In genomic region chr16:81633680-81634379, GRCh38 we compare ENCODE assay signal across 11 cellular contexts.
DNase-seq lines count a peak whose midpoint lies in the region; TF ChIP-seq lines count a peak whose summit lies in the region.
"Had no signal": no experiment of that assay in that cellular context is flagged by ENCODE, and none has a peak within 500 bp of the region (broad histone marks: within the 10 kb centered on the region; RNA-seq: fewer than 3 reads in every experiment).

No MANE protein-coding gene starts in this region.

- POLR2A ChIA-PET in SK-N-SH (lab: Yijun Ruan, JAX) = no interaction called here

- no peak for DNase-seq in breast epithelium (ENCODE audit: low spot score in 2 of 2)
- DNase-seq in mammary epithelial cell = no peak
- no peak for DNase-seq in activated naive CD8-positive, alpha-beta T cell treated with anti-CD3 and anti-CD28 coated beads for 36 hours
- DNase-seq in mesendoderm = no peak
- DNase-seq in type B pancreatic cell (ENCODE audit: extremely low spot score, unreplicated experiment) = no peak
- DNase-seq in activated effector memory CD4-positive, alpha-beta T cell treated with Interleukin-2 at 50 U/mL for 16 hours = no peak
- no peak for DNase-seq in SK-N-SH
- no peak for DNase-seq in DMS114 treated with DMSO at 0.1 percent for 48 hours (lab: John Stamatoyannopoulos, UW; ENCODE audit: unreplicated experiment)
- DNase-seq: activated CD8-positive, alpha-beta memory T cell treated with anti-CD3 and anti-CD28 coated beads, Interleukin-2, amount 50 U/mL, for 4 hours; kidney glomerular epithelial cell; NCI-H2029 had no signal

- H3K4me3 ChIP-seq in breast epithelium = no peak overlapping the region
- H3K4me3 ChIP-seq in mammary epithelial cell (replicated peaks in 1 of 3; ENCODE audit: insufficient read depth in 1 of 3, low read depth in 2 of 3, low read length in 3 of 3) = no peak overlapping the region
- H3K4me3 ChIP-seq in mesendoderm (ENCODE audit: low read length) = no peak overlapping the region
- H3K4me3 ChIP-seq in SK-N-SH (ENCODE audit: low read depth in 2 of 2, low read length in 1 of 2) = no peak overlapping the region

- no TSS peak for BruUV-seq in mammary epithelial cell (replicated peaks; lab: Mats Ljungman, UMichigan)

- H3K36me3 Mint-ChIP-seq in activated naive CD8-positive, alpha-beta T cell treated with anti-CD3 and anti-CD28 coated beads for 36 hours = no peaks in the 10 kb centered on the region
- no peaks in the 10 kb centered on the region for H3K36me3 Mint-ChIP-seq in type B pancreatic cell

- peak overlapping the region; percentile 46 for H3K27ac Mint-ChIP-seq in activated naive CD8-positive, alpha-beta T cell treated with anti-CD3 and anti-CD28 coated beads for 36 hours
- peak overlapping the region; percentile 89 for H3K27ac Mint-ChIP-seq in type B pancreatic cell

- H3K27me3 ChIP-seq in breast epithelium = no peaks in the 10 kb centered on the region
- no peaks in the 10 kb centered on the region for H3K27me3 ChIP-seq in mammary epithelial cell (ENCODE audit: insufficient read depth, low read length)
- no peaks in the 10 kb centered on the region for H3K27me3 ChIP-seq in mesendoderm (ENCODE audit: insufficient read depth, low read length, poor library complexity)
- no peaks in the 10 kb centered on the region for H3K27me3 ChIP-seq in SK-N-SH (ENCODE audit: insufficient read depth)

- no peaks in the 10 kb centered on the region for H3F3A ChIP-seq in SK-N-SH (replicated peaks; ENCODE audit: insufficient read depth)

- no peak overlapping the region for H4K8ac ChIP-seq in mesendoderm (ENCODE audit: low read depth, low read length)

- H3K18ac ChIP-seq in mesendoderm (ENCODE audit: low read length) = peak overlapping the region; percentile 54

- H3K27me3 Mint-ChIP-seq in activated naive CD8-positive, alpha-beta T cell treated with anti-CD3 and anti-CD28 coated beads for 36 hours = no peaks in the 10 kb centered on the region
- no peaks in the 10 kb centered on the region for H3K27me3 Mint-ChIP-seq in type B pancreatic cell

- no peak overlapping the region for H3K4me3 Mint-ChIP-seq in activated naive CD8-positive, alpha-beta T cell treated with anti-CD3 and anti-CD28 coated beads for 36 hours
- peak overlapping the region; percentile 34 for H3K4me3 Mint-ChIP-seq in type B pancreatic cell

- H3K23ac ChIP-seq in mesendoderm (ENCODE audit: low read length) = peak overlapping the region; percentile 73

- dilution Hi-C loops in mammary epithelial cell (cut with HindIII; ENCODE audit: low sequenced_read_pairs) = loop anchor here (5.0 kb wide), 2 partner anchors 33 to 88 kb away; no protein-coding TSS in a partner anchor

- no peak overlapping the region for H2AK5ac ChIP-seq in mesendoderm (ENCODE audit: low read length)

- H3K79me2 ChIP-seq in mammary epithelial cell (ENCODE audit: insufficient read depth, low read length) (peaks cover 76% of the 10 kb centered on the region), mesendoderm (ENCODE audit: control insufficient read depth, insufficient read depth, low read length) (peaks cover 6% of the 10 kb centered on the region), SK-N-SH (ENCODE audit: insufficient read depth) (no peaks in the 10 kb centered on the region)

- 87% methylated on average over 8 of the region's 8 CpGs for WGBS in mammary epithelial cell (ENCODE audit: low coverage, missing lambda C conversion rate)
- no CpG with 5 or more reads among the region's 8 CpGs for WGBS in mesendoderm (ENCODE audit: extremely low coverage, insufficient coverage, low lambda C conversion rate)
- 71% methylated on average over 8 of the region's 8 CpGs for WGBS in SK-N-SH (ENCODE audit: low lambda C conversion rate)

- in situ Hi-C loops in mammary epithelial cell (cut with MboI; ENCODE audit: low sequenced_read_pairs in 2 of 2) = no loop called here

- peak overlapping the region; percentile 70 for H3K56ac ChIP-seq in mesendoderm (ENCODE audit: low read length)

- TF ChIP-seq EP300 in SK-N-SH (IDR thresholded peaks at IDR 0.05; ENCODE audit: borderline replicate concordance in 1 of 2, low read depth in 1 of 2, low read length in 1 of 2) = no peak

- H3K4me2 ChIP-seq in mammary epithelial cell (ENCODE audit: insufficient read depth, low read depth, low read length) (no peak overlapping the region), mesendoderm (ENCODE audit: low read length) (no peak overlapping the region), SK-N-SH (no peak overlapping the region)

- no peak overlapping the region for H2BK15ac ChIP-seq in mesendoderm (replicated peaks; ENCODE audit: low read depth)

- H3K36me3 ChIP-seq in breast epithelium (no peaks in the 10 kb centered on the region), mammary epithelial cell (ENCODE audit: insufficient read depth, low read length) (peaks cover 3% of the 10 kb centered on the region), mesendoderm (ENCODE audit: control insufficient read depth, insufficient read depth, low read length) (no peaks in the 10 kb centered on the region), SK-N-SH (replicated peaks in 1 of 2; ENCODE audit: control insufficient read depth in 1 of 2, insufficient read depth in 2 of 2, low read length in 1 of 2) (no peaks in the 10 kb centered on the region)

- CTCF ChIA-PET in mammary epithelial cell (lab: Charles Lee; ENCODE audit: low non-redundant PET) (no interaction called here), SK-N-SH (lab: Yijun Ruan, JAX) (interaction anchor here (0.6 to 1.6 kb wide), 4 partner anchors 10 to 64 kb away, joined by 3 to 4 read pairs (median 3); no protein-coding TSS in a partner anchor)

- TF ChIP-seq CTCF in breast epithelium (IDR thresholded peaks at IDR 0.05) (no peak), mammary epithelial cell (conservative IDR thresholded peaks at IDR 0.05 in 1 of 2, IDR thresholded peaks at IDR 0.05 in 1 of 2; ENCODE audit: extremely low read depth in 1 of 2, insufficient read depth in 1 of 2, low read depth in 1 of 2, low read length in 2 of 2) (no peak), type B pancreatic cell (conservative IDR thresholded peaks at IDR 0.05) (no peak), SK-N-SH (IDR thresholded peaks at IDR 0.05) (no peak)

- TF ChIP-seq POLR2A in breast epithelium (IDR thresholded peaks at IDR 0.05) = no peak

- intact Hi-C loops in breast epithelium (cut with DNase I; ENCODE audit: low total_unique reads) (no loop called here), mammary epithelial cell (cut with micrococcal nuclease) (no loop called here)

- peaks cover 0 to 6% of the 10 kb centered on the region in 2 donors for H3K4me1 ChIP-seq in breast epithelium
- peaks cover 4% of the 10 kb centered on the region for H3K4me1 ChIP-seq in mammary epithelial cell (ENCODE audit: insufficient read depth, low read length)
- H3K4me1 ChIP-seq in mesendoderm (ENCODE audit: control insufficient read depth, low read depth, low read length) = peaks cover 17% of the 10 kb centered on the region
- peaks cover 5 to 14% of the 10 kb centered on the region in 2 experiments; a peak in 1 of 4 replicates for H3K4me1 ChIP-seq in SK-N-SH (ENCODE audit: control insufficient read depth in 1 of 2, insufficient read depth in 2 of 2, low read depth in 1 of 2, low read length in 1 of 2)

- no peaks in the 10 kb centered on the region for H3K9me3 ChIP-seq in breast epithelium
- H3K9me3 ChIP-seq in mammary epithelial cell (replicated peaks; ENCODE audit: insufficient read depth, low read length) = no peaks in the 10 kb centered on the region
- no peaks in the 10 kb centered on the region for H3K9me3 ChIP-seq in SK-N-SH

- H3K9me3 Mint-ChIP-seq in activated naive CD8-positive, alpha-beta T cell treated with anti-CD3 and anti-CD28 coated beads for 36 hours = no peaks in the 10 kb centered on the region
- no peaks in the 10 kb centered on the region for H3K9me3 Mint-ChIP-seq in type B pancreatic cell

- H3K4me1 Mint-ChIP-seq in activated naive CD8-positive, alpha-beta T cell treated with anti-CD3 and anti-CD28 coated beads for 36 hours = peaks cover 60% of the 10 kb centered on the region
- peaks cover 78% of the 10 kb centered on the region for H3K4me1 Mint-ChIP-seq in type B pancreatic cell (ENCODE audit: unreplicated experiment)

- H3K27ac ChIP-seq in breast epithelium (peak overlapping the region; percentile 76 to 77), mammary epithelial cell (ENCODE audit: insufficient read depth, low read depth, low read length) (no peak overlapping the region), mesendoderm (ENCODE audit: low read depth, low read length) (peak overlapping the region; percentile 74), SK-N-SH (ENCODE audit: low read depth in 2 of 2, low read length in 1 of 2) (no peak overlapping the region)

- H4K5ac ChIP-seq in mesendoderm (ENCODE audit: low read length) = no peak overlapping the region

- H3K9ac ChIP-seq in mammary epithelial cell (ENCODE audit: insufficient read depth, low read length) (no peak overlapping the region), mesendoderm (ENCODE audit: low read length) (no peak overlapping the region), SK-N-SH (no peak overlapping the region)

- H4K20me1 ChIP-seq in mammary epithelial cell (ENCODE audit: insufficient read depth, low read length) = no peaks in the 10 kb centered on the region
- H4K20me1 ChIP-seq in SK-N-SH (ENCODE audit: insufficient read depth) = peaks cover 7% of the 10 kb centered on the region; the same call in 1 of the 2 replicates

- H2BK5ac ChIP-seq in mesendoderm (ENCODE audit: low read length) = peak overlapping the region; percentile 1

- H2AFZ ChIP-seq in mammary epithelial cell (ENCODE audit: low read depth, low read length) (no peak overlapping the region), SK-N-SH (ENCODE audit: low read depth) (no peak overlapping the region)

- H3K4ac ChIP-seq in mesendoderm (ENCODE audit: low read depth, low read length) = no peak overlapping the region

- peaks cover 13% of the 10 kb centered on the region for H3K79me1 ChIP-seq in mesendoderm (ENCODE audit: low read length)

- no peak overlapping the region for H2BK120ac ChIP-seq in mesendoderm (ENCODE audit: low read depth, low read length)

- H3K9me2 ChIP-seq in SK-N-SH = no peaks in the 10 kb centered on the region

- no peak for TF ChIP-seq RAD21 in SK-N-SH (IDR thresholded peaks at IDR 0.05; ENCODE audit: low read length)

TF ChIP-seq in SK-N-SH, 30 proteins besides CTCF, POLR2A, EP300 and RAD21 (continues in another document):
- TF ChIP-seq CHD2 (IDR thresholded peaks at IDR 0.05; ENCODE audit: low read length, partially characterized antibody) = no peak
- no peak for TF ChIP-seq MXI1 (IDR thresholded peaks at IDR 0.05; ENCODE audit: low read depth, low read length)
- TF ChIP-seq ELF1 (IDR thresholded peaks at IDR 0.05) = no peak
- TF ChIP-seq EZH2phosphoT487 (IDR thresholded peaks at IDR 0.05; ENCODE audit: borderline replicate concordance, low read depth) = no peak
- TF ChIP-seq RCOR1 (IDR thresholded peaks at IDR 0.05; ENCODE audit: low read length) = no peak
- TF ChIP-seq MAX (IDR thresholded peaks at IDR 0.05; ENCODE audit: low read depth) = no peak
- TF ChIP-seq YY1 (IDR thresholded peaks at IDR 0.05; ENCODE audit: low read depth) = no peak

Comparison
In these comparisons a context has a peak if more than half of its experiments do, and no peak if none do; other contexts are left out.
1. H3K27ac ChIP-seq: peak in breast epithelium (2 of 2) and mesendoderm (single experiment); none in mammary epithelial cell (single experiment) and SK-N-SH (0 of 2).